1 cellular context compared by ENCODE assay signal in genomic region chr3:42745776-42746454, GRCh38.
A peak's percentile ranks its signal among the peaks of the same experiment; 100 is the strongest.
TF ChIP-seq lines count a peak whose summit lies in the region.

No MANE protein-coding gene starts in this region.

TF ChIP-seq in HepG2, 621 proteins besides CTCF, POLR2A, EP300 and RAD21:
- peak; percentile 54 for TF ChIP-seq FOSL2 (CRISPR knock-in tag; IDR thresholded peaks at IDR 0.05)
- TF ChIP-seq CHD2 (IDR thresholded peaks at IDR 0.05; ENCODE audit: low read depth, low read length): no peak
